In the genomic region with DNA sequence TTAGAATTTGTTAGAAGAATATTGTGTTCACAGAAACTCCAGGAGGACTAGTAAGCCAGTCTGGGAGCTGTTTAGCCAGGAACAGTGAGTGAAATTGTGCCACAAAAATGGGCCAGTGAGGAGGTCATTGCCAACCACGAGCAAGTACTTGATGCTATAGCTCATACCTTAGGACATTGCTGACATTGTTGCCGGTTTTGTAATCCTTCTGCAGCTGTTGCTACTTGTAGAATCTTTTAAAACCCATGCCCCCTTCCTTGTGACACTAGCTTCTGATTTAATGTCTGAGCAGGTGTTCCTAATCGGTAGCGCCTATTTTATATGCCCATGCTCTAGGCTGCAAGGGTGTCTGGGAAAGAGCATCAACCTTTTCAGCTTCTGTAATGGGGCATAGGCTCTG, we compare ENCODE assay signal across 26 cellular contexts. TPM values are rescaled to one million over a fixed set of nuclear protein-coding genes. Genes with fewer than 3 reads are reported as not detected.
A peak's percentile ranks its signal among the peaks of the same experiment; 100 is the strongest.
DNase-seq lines count a peak whose midpoint lies in the region; ATAC-seq and TF ChIP-seq lines count a peak whose summit lies in the region.
"Had no signal": no experiment of that assay in that cellular context is flagged by ENCODE, and none has a peak within 500 bp of the region (broad histone marks: within the 10 kb centered on the region; RNA-seq: fewer than 3 reads in every experiment).

No MANE protein-coding gene starts in this region.

- H3K9me3 ChIP-seq in MM.1S (replicated peaks; ENCODE audit: insufficient read depth, low read length), result no peaks in the 10 kb centered on the region
- no peaks in the 10 kb centered on the region for H3K9me3 ChIP-seq in neural progenitor cell (ENCODE audit: low read depth)
- H3K9me3 ChIP-seq: Caco-2, left lung had no signal

- peak; percentile 11 for DNase-seq in EL
- DNase-seq in MM.1S, result peak; percentile 37
- no peak for DNase-seq in neural progenitor cell (ENCODE audit: low spot score)
- no peak for DNase-seq in stimulated activated CD4-positive, alpha-beta T cell treated with anti-CD3 and anti-CD28 coated beads, Interleukin-4, amount 100 ng/mL, for 4 hours
- no peak for DNase-seq in activated CD8-positive, alpha-beta memory T cell treated with anti-CD3 and anti-CD28 coated beads, Interleukin-2, amount 50 U/mL, for 4 hours
- DNase-seq in GOT3 (lab: John Stamatoyannopoulos, UW), result no peak
- DNase-seq: activated CD4-positive, alpha-beta T cell treated with anti-CD3 and anti-CD28 coated beads, Interleukin-2, amount 10 ng/mL, durations not matched to agents 24 days and 14 days; activated naive CD4-positive, alpha-beta T cell treated with Interleukin-2 at 50 U/mL for 16 hours; activated T-cell treated with anti-CD3 and anti-CD28 coated beads, Interleukin-2, amount 50 U/mL, for 48 hours; brain microvascular endothelial cell; Caco-2; GM23248; hypothalamus; left lung; mesendoderm; naive B cell; NCI-H1105 treated with DMSO at 0.1 percent for 48 hours; NCI-H1930; NCI-H2227 treated with DMSO at 0.1 percent for 48 hours; PC-9; WERI-Rb-1 had no signal

- H3K27me3 ChIP-seq in MM.1S (replicated peaks; ENCODE audit: insufficient read depth, low read length) (no peaks in the 10 kb centered on the region), neural progenitor cell (no peaks in the 10 kb centered on the region)
- H3K27me3 ChIP-seq: brain microvascular endothelial cell, left lung had no signal

- H3K36me3 ChIP-seq in MM.1S (replicated peaks; ENCODE audit: insufficient read depth, low read length), result no peaks in the 10 kb centered on the region; the same call in 1 of the 2 replicates
- peaks cover 8% of the 10 kb centered on the region for H3K36me3 ChIP-seq in neural progenitor cell
- H3K36me3 ChIP-seq: brain microvascular endothelial cell had no signal

- peak overlapping the region; percentile 39 for H3K4me3 ChIP-seq in MM.1S (ENCODE audit: low read length)
- H3K4me3 ChIP-seq in neural progenitor cell, result no peak overlapping the region
- H3K4me3 ChIP-seq: GM23248, left lung, PC-9, smooth muscle cell had no signal

- H3K4me2 ChIP-seq in MM.1S (ENCODE audit: low read depth, low read length) (peak overlapping the region; percentile 77), neural progenitor cell (peak overlapping the region; percentile 29)
- H3K4me2 ChIP-seq: PC-9, smooth muscle cell had no signal

- H2AFZ ChIP-seq in MM.1S (ENCODE audit: low read length), result no peak overlapping the region
- H2AFZ ChIP-seq in neural progenitor cell (replicated peaks), result no peak overlapping the region
- H2AFZ ChIP-seq: GM23248, PC-9 had no signal

- H4K20me1 ChIP-seq in MM.1S (ENCODE audit: insufficient read depth, low read length), result no peaks in the 10 kb centered on the region
- H4K20me1 ChIP-seq in neural progenitor cell (ENCODE audit: low read depth), result peaks cover 36% of the 10 kb centered on the region

- no peaks in the 10 kb centered on the region for H3K9me3 Mint-ChIP-seq in activated T-helper 17 cell treated with anti-CD3 and anti-CD28 coated beads, Interleukin-2, amount 50 U/mL, for 72 hours
- peaks cover 2% of the 10 kb centered on the region for H3K9me3 Mint-ChIP-seq in neural progenitor cell
- H3K9me3 Mint-ChIP-seq: activated CD4-positive, alpha-beta T cell treated with anti-CD3 and anti-CD28 coated beads, Interleukin-2, amount 10 ng/mL, durations not matched to agents 24 days and 14 days; naive B cell had no signal

- peaks cover 43% of the 10 kb centered on the region for H3K36me3 Mint-ChIP-seq in activated T-helper 17 cell treated with anti-CD3 and anti-CD28 coated beads, Interleukin-2, amount 50 U/mL, for 72 hours (ENCODE audit: low read depth)
- H3K36me3 Mint-ChIP-seq in neural progenitor cell, result peaks cover 16% of the 10 kb centered on the region
- H3K36me3 Mint-ChIP-seq: naive B cell had no signal

- TF ChIP-seq CTCF in MM.1S (IDR thresholded peaks at IDR 0.05; ENCODE audit: low read length), result no peak
- TF ChIP-seq CTCF in neural progenitor cell (IDR thresholded peaks at IDR 0.05), result no peak

- H3K9me2 ChIP-seq in MM.1S (replicated peaks; ENCODE audit: insufficient read depth, low read length), result no peaks in the 10 kb centered on the region

- peak overlapping the region; percentile 68; the same call in 1 of the 2 replicates for H3K27ac ChIP-seq in MM.1S (ENCODE audit: low read length)
- H3K27ac ChIP-seq in neural progenitor cell, result no peak overlapping the region
- H3K27ac ChIP-seq: brain microvascular endothelial cell, C4-2B, GM23248, left lung, PC-9, WERI-Rb-1 had no signal

- peak overlapping the region; percentile 87 for H3K4me3 Mint-ChIP-seq in activated T-helper 17 cell treated with anti-CD3 and anti-CD28 coated beads, Interleukin-2, amount 50 U/mL, for 72 hours
- peak overlapping the region; percentile 43 for H3K4me3 Mint-ChIP-seq in neural progenitor cell
- H3K4me3 Mint-ChIP-seq: activated CD4-positive, alpha-beta T cell treated with anti-CD3 and anti-CD28 coated beads, Interleukin-2, amount 10 ng/mL, durations not matched to agents 24 days and 14 days had no signal

- H3K9ac ChIP-seq in MM.1S (ENCODE audit: low read length), result peak overlapping the region; percentile 21; the same call in 1 of the 2 replicates
- no peak overlapping the region for H3K9ac ChIP-seq in neural progenitor cell
- H3K9ac ChIP-seq: GM23248 had no signal

- H3F3A ChIP-seq in MM.1S (ENCODE audit: insufficient read depth, low read length), result peaks cover 20% of the 10 kb centered on the region
- H3F3A ChIP-seq in neural progenitor cell (ENCODE audit: low read depth), result peaks cover 21% of the 10 kb centered on the region

- H3K4me1 Mint-ChIP-seq in activated T-helper 17 cell treated with anti-CD3 and anti-CD28 coated beads, Interleukin-2, amount 50 U/mL, for 72 hours, result peaks cover 6% of the 10 kb centered on the region
- H3K4me1 Mint-ChIP-seq in neural progenitor cell, result peaks cover 45% of the 10 kb centered on the region

- no peak for ATAC-seq in activated T-helper 17 cell treated with anti-CD3 and anti-CD28 coated beads, Interleukin-2, amount 50 U/mL, for 72 hours (replicated peaks)
- no peak for ATAC-seq in HG03342 (IDR thresholded peaks at IDR 0.05; ENCODE audit: unreplicated experiment)
- ATAC-seq: left lung, Right ventricle myocardium inferior had no signal

- H3K27ac Mint-ChIP-seq in activated T-helper 17 cell treated with anti-CD3 and anti-CD28 coated beads, Interleukin-2, amount 50 U/mL, for 72 hours, result no peak overlapping the region
- H3K27ac Mint-ChIP-seq in neural progenitor cell, result peak overlapping the region; percentile 29
- H3K27ac Mint-ChIP-seq: activated CD4-positive, alpha-beta T cell treated with anti-CD3 and anti-CD28 coated beads, Interleukin-2, amount 10 ng/mL, durations not matched to agents 24 days and 14 days had no signal

- H3K79me2 ChIP-seq in MM.1S (ENCODE audit: low read length) (peaks cover 73% of the 10 kb centered on the region), neural progenitor cell (ENCODE audit: low read depth) (peaks cover 75% of the 10 kb centered on the region)

- H3K27me3 Mint-ChIP-seq in activated T-helper 17 cell treated with anti-CD3 and anti-CD28 coated beads, Interleukin-2, amount 50 U/mL, for 72 hours, result no peaks in the 10 kb centered on the region
- no peaks in the 10 kb centered on the region for H3K27me3 Mint-ChIP-seq in neural progenitor cell (ENCODE audit: insufficient read depth, low read depth)
- H3K27me3 Mint-ChIP-seq: activated CD4-positive, alpha-beta T cell treated with anti-CD3 and anti-CD28 coated beads, Interleukin-2, amount 10 ng/mL, durations not matched to agents 24 days and 14 days; naive B cell had no signal

- H3K4me1 ChIP-seq in MM.1S (ENCODE audit: low read length) (peaks cover 28% of the 10 kb centered on the region), neural progenitor cell (peaks cover 33% of the 10 kb centered on the region)
- H3K4me1 ChIP-seq: Caco-2 had no signal

RNA-seq across cellular contexts. Expression of a gene that starts 2.5 kb away (rescaled TPM):
- 10 to 100 TPM; 36.8 to 41.9 TPM for total RNA-seq in activated T-helper 17 cell treated with anti-CD3 and anti-CD28 coated beads, Interleukin-2, amount 50 U/mL, for 72 hours
- 67.7 and 80.4 TPM in 2 replicates for total RNA-seq in neural progenitor cell (ENCODE audit: low replicate concordance)

RNA-seq across cellular contexts. Expression of a gene that starts 49.1 kb away (rescaled TPM):
- under 1 TPM; 0.19 to 0.29 TPM for total RNA-seq in activated T-helper 17 cell treated with anti-CD3 and anti-CD28 coated beads, Interleukin-2, amount 50 U/mL, for 72 hours
- total RNA-seq in neural progenitor cell (ENCODE audit: low replicate concordance), result 33.9 and 39.1 TPM in 2 replicates
- total RNA-seq: GM23248, PC-9, Right ventricle myocardium inferior had no signal

Comparison
In these comparisons a context has a peak if more than half of its experiments do, and no peak if none do; other contexts are left out.
1. DNase-seq: peak in EL (single experiment) and MM.1S (single experiment); none in neural progenitor cell (single experiment), stimulated activated CD4-positive, alpha-beta T cell treated with anti-CD3 and anti-CD28 coated beads, Interleukin-4, amount 100 ng/mL, for 4 hours (0 of 2), activated CD8-positive, alpha-beta memory T cell treated with anti-CD3 and anti-CD28 coated beads, Interleukin-2, amount 50 U/mL, for 4 hours (single experiment) and GOT3 (single experiment).
2. RNA of a gene that starts 49.1 kb away (total RNA-seq): 33.9 to 39.1 TPM in neural progenitor cell; 0.19 to 0.29 TPM in activated T-helper 17 cell treated with anti-CD3 and anti-CD28 coated beads, Interleukin-2, amount 50 U/mL, for 72 hours; every median in the first group is over 10 times any median in the second.